ENCODE assay signal across 8 cellular contexts in genomic region chr6:108260809-108261569, GRCh38. TPM values are rescaled to one million over a fixed set of nuclear protein-coding genes. Genes with fewer than 3 reads are reported as not detected.
DNase-seq lines count a peak whose midpoint lies in the region; ATAC-seq and TF ChIP-seq lines count a peak whose summit lies in the region.

Gene SNX3, minus strand, starts transcription at chr6:108261040. Its CDS starts 119 bp downstream, at chr6:108260921.

- intact Hi-C loops in left ventricle myocardium inferior (cut with micrococcal nuclease) (no loop called here), prostate gland (cut with DNase I) (no loop called here)

- no peaks in the 10 kb centered on the region for H3K27me3 ChIP-seq in left ventricle myocardium inferior (ENCODE audit: low read depth)
- no peaks in the 10 kb centered on the region for H3K27me3 ChIP-seq in prostate gland (replicated peaks; ENCODE audit: insufficient read depth)

- WGBS in prostate gland = 0% methylated on average over 71 of the region's 83 CpGs
- under 1% methylated on average over 83 of the region's 83 CpGs for WGBS in urinary bladder

- H3K27ac ChIP-seq in angular gyrus (ENCODE audit: low read depth, low read length) (peak within 1 kb of the TSS; percentile 98), left ventricle myocardium inferior (replicated peaks) (peak within 1 kb of the TSS; percentile 96), prostate gland (peak within 1 kb of the TSS; percentile 98), urinary bladder (ENCODE audit: low read depth) (peak within 1 kb of the TSS; percentile 97)

- H3K36me3 ChIP-seq in left ventricle myocardium inferior = peaks cover 3% of the 10 kb centered on the region
- no peaks in the 10 kb centered on the region for H3K36me3 ChIP-seq in prostate gland
- H3K36me3 ChIP-seq in urinary bladder (ENCODE audit: insufficient read depth) = no peaks in the 10 kb centered on the region

- H3K9me3 ChIP-seq in left ventricle myocardium inferior (replicated peaks) (no peaks in the 10 kb centered on the region), prostate gland (no peaks in the 10 kb centered on the region)

- DNase-seq in NCI-H1694 (lab: John Stamatoyannopoulos, UW) (peak; percentile 71), T-helper 2 cell (peak; percentile 70 to 95 (median 85)), left ventricle myocardium inferior (peak; percentile 96), prostate gland (ENCODE audit: low spot score) (peak; percentile 94)

- H3K4me1 ChIP-seq in left ventricle myocardium inferior (peaks cover 60% of the 10 kb centered on the region), prostate gland (replicated peaks) (no peaks in the 10 kb centered on the region), urinary bladder (ENCODE audit: insufficient read depth) (peaks cover 2% of the 10 kb centered on the region)

- H3K4me3 ChIP-seq in left ventricle myocardium inferior = peak within 1 kb of the TSS; percentile 82
- peak within 1 kb of the TSS; percentile 96 to 100 for H3K4me3 ChIP-seq in prostate gland
- H3K4me3 ChIP-seq in urinary bladder (ENCODE audit: low read depth, low read length) = peak within 1 kb of the TSS; percentile 89

- TF ChIP-seq POLR2A in GM15510 (IDR thresholded peaks at IDR 0.05; ENCODE audit: borderline replicate concordance, extremely low read depth, insufficient read length) = peak; percentile 80
- TF ChIP-seq POLR2A in prostate gland (IDR thresholded peaks at IDR 0.05) = peak; percentile 87

- TF ChIP-seq CTCF in left ventricle myocardium inferior (IDR thresholded peaks at IDR 0.05; ENCODE audit: borderline replicate concordance) (peak; percentile 25), prostate gland (IDR thresholded peaks at IDR 0.05) (peak in 3 of 4 experiments; percentile 16 to 35 (median 22))

- peak; percentile 84 for ATAC-seq in HG02884 (IDR thresholded peaks at IDR 0.05; ENCODE audit: unreplicated experiment)

RNA-seq across cellular contexts. Expression of gene SNX3, which starts in this region (rescaled TPM):
- total RNA-seq in left ventricle myocardium inferior = 245 TPM
- total RNA-seq in prostate gland = 10 to 100 TPM; 93.3 to 93.6 TPM
- total RNA-seq in urinary bladder = 265 TPM
- polyA plus RNA-seq in urinary bladder = 250 TPM

Comparison
In these comparisons a context has a peak if more than half of its experiments do, and no peak if none do; other contexts are left out.
1. Peak in every context shown above with its lines: DNase-seq, ATAC-seq, H3K4me3 ChIP-seq and H3K27ac ChIP-seq.